Comparison of ENCODE assay signal across 2 cellular contexts in genomic region chr2:217290467-217290866, GRCh38.
TF ChIP-seq lines count a peak whose summit lies in the region.

No MANE protein-coding gene starts in this region.

TF ChIP-seq in IMR-90, 13 proteins besides CTCF, POLR2A, EP300 and RAD21 (continued from another document):
- TF ChIP-seq, protein P1, sequence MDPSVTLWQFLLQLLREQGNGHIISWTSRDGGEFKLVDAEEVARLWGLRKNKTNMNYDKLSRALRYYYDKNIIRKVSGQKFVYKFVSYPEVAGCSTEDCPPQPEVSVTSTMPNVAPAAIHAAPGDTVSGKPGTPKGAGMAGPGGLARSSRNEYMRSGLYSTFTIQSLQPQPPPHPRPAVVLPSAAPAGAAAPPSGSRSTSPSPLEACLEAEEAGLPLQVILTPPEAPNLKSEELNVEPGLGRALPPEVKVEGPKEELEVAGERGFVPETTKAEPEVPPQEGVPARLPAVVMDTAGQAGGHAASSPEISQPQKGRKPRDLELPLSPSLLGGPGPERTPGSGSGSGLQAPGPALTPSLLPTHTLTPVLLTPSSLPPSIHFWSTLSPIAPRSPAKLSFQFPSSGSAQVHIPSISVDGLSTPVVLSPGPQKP (IDR thresholded peaks at IDR 0.05; ENCODE audit: borderline replicate concordance, low read depth, low read length), result no peak
- TF ChIP-seq RCOR1 (IDR thresholded peaks at IDR 0.05; ENCODE audit: insufficient replicate concordance, low read length) (no peak), CHD1 (IDR thresholded peaks at IDR 0.05; ENCODE audit: low read depth, low read length) (no peak), MAZ (IDR thresholded peaks at IDR 0.05; ENCODE audit: borderline replicate concordance, low read depth, low read length) (no peak), SMC3 (IDR thresholded peaks at IDR 0.05; ENCODE audit: low read depth, low read length) (no peak), NFE2L2 (IDR thresholded peaks at IDR 0.05; ENCODE audit: low read depth, low read length) (no peak), RFX5 (IDR thresholded peaks at IDR 0.05; ENCODE audit: low read depth, low read length) (no peak), MXI1 (IDR thresholded peaks at IDR 0.05; ENCODE audit: borderline replicate concordance, low read depth, low read length) (no peak), FOS (IDR thresholded peaks at IDR 0.05; ENCODE audit: low read depth, low read length) (no peak)

TF ChIP-seq in WTC11, 78 proteins besides CTCF, POLR2A, EP300 and RAD21 (continued from another document):
- TF ChIP-seq, protein P2, sequence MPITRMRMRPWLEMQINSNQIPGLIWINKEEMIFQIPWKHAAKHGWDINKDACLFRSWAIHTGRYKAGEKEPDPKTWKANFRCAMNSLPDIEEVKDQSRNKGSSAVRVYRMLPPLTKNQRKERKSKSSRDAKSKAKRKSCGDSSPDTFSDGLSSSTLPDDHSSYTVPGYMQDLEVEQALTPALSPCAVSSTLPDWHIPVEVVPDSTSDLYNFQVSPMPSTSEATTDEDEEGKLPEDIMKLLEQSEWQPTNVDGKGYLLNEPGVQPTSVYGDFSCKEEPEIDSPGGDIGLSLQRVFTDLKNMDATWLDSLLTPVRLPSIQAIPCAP (CRISPR knock-in tag; IDR thresholded peaks at IDR 0.05), result no peak
- no peak for TF ChIP-seq SMAD4 (CRISPR knock-in tag; IDR thresholded peaks at IDR 0.05)
- TF ChIP-seq, protein P3, sequence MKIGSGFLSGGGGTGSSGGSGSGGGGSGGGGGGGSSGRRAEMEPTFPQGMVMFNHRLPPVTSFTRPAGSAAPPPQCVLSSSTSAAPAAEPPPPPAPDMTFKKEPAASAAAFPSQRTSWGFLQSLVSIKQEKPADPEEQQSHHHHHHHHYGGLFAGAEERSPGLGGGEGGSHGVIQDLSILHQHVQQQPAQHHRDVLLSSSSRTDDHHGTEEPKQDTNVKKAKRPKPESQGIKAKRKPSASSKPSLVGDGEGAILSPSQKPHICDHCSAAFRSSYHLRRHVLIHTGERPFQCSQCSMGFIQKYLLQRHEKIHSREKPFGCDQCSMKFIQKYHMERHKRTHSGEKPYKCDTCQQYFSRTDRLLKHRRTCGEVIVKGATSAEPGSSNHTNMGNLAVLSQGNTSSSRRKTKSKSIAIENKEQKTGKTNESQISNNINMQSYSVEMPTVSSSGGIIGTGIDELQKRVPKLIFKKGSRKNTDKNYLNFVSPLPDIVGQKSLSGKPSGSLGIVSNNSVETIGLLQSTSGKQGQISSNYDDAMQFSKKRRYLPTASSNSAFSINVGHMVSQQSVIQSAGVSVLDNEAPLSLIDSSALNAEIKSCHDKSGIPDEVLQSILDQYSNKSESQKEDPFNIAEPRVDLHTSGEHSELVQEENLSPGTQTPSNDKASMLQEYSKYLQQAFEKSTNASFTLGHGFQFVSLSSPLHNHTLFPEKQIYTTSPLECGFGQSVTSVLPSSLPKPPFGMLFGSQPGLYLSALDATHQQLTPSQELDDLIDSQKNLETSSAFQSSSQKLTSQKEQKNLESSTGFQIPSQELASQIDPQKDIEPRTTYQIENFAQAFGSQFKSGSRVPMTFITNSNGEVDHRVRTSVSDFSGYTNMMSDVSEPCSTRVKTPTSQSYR (CRISPR knock-in tag; IDR thresholded peaks at IDR 0.05), result no peak
- TF ChIP-seq, protein P4, sequence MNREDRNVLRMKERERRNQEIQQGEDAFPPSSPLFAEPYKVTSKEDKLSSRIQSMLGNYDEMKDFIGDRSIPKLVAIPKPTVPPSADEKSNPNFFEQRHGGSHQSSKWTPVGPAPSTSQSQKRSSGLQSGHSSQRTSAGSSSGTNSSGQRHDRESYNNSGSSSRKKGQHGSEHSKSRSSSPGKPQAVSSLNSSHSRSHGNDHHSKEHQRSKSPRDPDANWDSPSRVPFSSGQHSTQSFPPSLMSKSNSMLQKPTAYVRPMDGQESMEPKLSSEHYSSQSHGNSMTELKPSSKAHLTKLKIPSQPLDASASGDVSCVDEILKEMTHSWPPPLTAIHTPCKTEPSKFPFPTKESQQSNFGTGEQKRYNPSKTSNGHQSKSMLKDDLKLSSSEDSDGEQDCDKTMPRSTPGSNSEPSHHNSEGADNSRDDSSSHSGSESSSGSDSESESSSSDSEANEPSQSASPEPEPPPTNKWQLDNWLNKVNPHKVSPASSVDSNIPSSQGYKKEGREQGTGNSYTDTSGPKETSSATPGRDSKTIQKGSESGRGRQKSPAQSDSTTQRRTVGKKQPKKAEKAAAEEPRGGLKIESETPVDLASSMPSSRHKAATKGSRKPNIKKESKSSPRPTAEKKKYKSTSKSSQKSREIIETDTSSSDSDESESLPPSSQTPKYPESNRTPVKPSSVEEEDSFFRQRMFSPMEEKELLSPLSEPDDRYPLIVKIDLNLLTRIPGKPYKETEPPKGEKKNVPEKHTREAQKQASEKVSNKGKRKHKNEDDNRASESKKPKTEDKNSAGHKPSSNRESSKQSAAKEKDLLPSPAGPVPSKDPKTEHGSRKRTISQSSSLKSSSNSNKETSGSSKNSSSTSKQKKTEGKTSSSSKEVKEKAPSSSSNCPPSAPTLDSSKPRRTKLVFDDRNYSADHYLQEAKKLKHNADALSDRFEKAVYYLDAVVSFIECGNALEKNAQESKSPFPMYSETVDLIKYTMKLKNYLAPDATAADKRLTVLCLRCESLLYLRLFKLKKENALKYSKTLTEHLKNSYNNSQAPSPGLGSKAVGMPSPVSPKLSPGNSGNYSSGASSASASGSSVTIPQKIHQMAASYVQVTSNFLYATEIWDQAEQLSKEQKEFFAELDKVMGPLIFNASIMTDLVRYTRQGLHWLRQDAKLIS (CRISPR knock-in tag; IDR thresholded peaks at IDR 0.05; ENCODE audit: borderline replicate concordance), result no peak
- TF ChIP-seq JAZF1 (CRISPR knock-in tag; IDR thresholded peaks at IDR 0.05), result no peak
- TF ChIP-seq, protein P5, sequence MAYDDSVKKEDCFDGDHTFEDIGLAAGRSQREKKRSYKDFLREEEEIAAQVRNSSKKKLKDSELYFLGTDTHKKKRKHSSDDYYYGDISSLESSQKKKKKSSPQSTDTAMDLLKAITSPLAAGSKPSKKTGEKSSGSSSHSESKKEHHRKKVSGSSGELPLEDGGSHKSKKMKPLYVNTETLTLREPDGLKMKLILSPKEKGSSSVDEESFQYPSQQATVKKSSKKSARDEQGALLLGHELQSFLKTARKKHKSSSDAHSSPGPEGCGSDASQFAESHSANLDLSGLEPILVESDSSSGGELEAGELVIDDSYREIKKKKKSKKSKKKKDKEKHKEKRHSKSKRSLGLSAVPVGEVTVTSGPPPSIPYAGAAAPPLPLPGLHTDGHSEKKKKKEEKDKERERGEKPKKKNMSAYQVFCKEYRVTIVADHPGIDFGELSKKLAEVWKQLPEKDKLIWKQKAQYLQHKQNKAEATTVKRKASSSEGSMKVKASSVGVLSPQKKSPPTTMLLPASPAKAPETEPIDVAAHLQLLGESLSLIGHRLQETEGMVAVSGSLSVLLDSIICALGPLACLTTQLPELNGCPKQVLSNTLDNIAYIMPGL (CRISPR knock-in tag; IDR thresholded peaks at IDR 0.05), result no peak
